In genomic region chr17:28574536-28574935, GRCh38 we compare ENCODE assay signal across 14 cellular contexts.
DNase-seq lines count a peak whose midpoint lies in the region; ATAC-seq and TF ChIP-seq lines count a peak whose summit lies in the region.
"Had no signal": no experiment of that assay in that cellular context is flagged by ENCODE, and none has a peak within 500 bp of the region (broad histone marks: within the 10 kb centered on the region; RNA-seq: fewer than 3 reads in every experiment).

No MANE protein-coding gene starts in this region.

- peak; percentile 39 for DNase-seq in DMS 273 (lab: John Stamatoyannopoulos, UW; ENCODE audit: unreplicated experiment)
- no peak for DNase-seq in DMS 273 treated with DMSO at 0.1 percent for 48 hours (lab: John Stamatoyannopoulos, UW)
- peak; percentile 17 for DNase-seq in stimulated activated CD4-positive, alpha-beta T cell treated with anti-CD3 and anti-CD28 coated beads, Interleukin-1b, Interleukin-23, amount 100 ng/mL, for 48 hours
- DNase-seq in stimulated activated CD4-positive, alpha-beta T cell treated with anti-CD3 and anti-CD28 coated beads, Interleukin-12 subunit alpha, Interleukin-12 subunit beta, amount 100 ng/mL, for 4 hours = no peak
- no peak for DNase-seq in choroid plexus epithelial cell (ENCODE audit: low read depth)
- DNase-seq: esophagus squamous epithelium, NCI-H345, nephron progenitor cell had no signal

- no peak overlapping the region for H3K4me3 ChIP-seq in choroid plexus epithelial cell (ENCODE audit: low read depth, low read length)
- H3K4me3 ChIP-seq: esophagus squamous epithelium, hepatocyte had no signal

- TF ChIP-seq CTCF in choroid plexus epithelial cell (conservative IDR thresholded peaks at IDR 0.05; ENCODE audit: low read depth, low read length) = peak; percentile 19

- ATAC-seq in GM18861 (IDR thresholded peaks at IDR 0.05; ENCODE audit: unreplicated experiment) (no peak), GM21717 (IDR thresholded peaks at IDR 0.05; ENCODE audit: unreplicated experiment) (no peak), GM21367 (IDR thresholded peaks at IDR 0.05; ENCODE audit: unreplicated experiment) (no peak)
- ATAC-seq: left lobe of liver, sciatic nerve had no signal

Comparison
In these comparisons a context has a peak if more than half of its experiments do, and no peak if none do; other contexts are left out.
1. DNase-seq: peak in DMS 273 (single experiment) and stimulated activated CD4-positive, alpha-beta T cell treated with anti-CD3 and anti-CD28 coated beads, Interleukin-1b, Interleukin-23, amount 100 ng/mL, for 48 hours (single experiment); none in DMS 273 treated with DMSO at 0.1 percent for 48 hours (single experiment), stimulated activated CD4-positive, alpha-beta T cell treated with anti-CD3 and anti-CD28 coated beads, Interleukin-12 subunit alpha, Interleukin-12 subunit beta, amount 100 ng/mL, for 4 hours (single experiment) and choroid plexus epithelial cell (single experiment).